In the genomic region with DNA sequence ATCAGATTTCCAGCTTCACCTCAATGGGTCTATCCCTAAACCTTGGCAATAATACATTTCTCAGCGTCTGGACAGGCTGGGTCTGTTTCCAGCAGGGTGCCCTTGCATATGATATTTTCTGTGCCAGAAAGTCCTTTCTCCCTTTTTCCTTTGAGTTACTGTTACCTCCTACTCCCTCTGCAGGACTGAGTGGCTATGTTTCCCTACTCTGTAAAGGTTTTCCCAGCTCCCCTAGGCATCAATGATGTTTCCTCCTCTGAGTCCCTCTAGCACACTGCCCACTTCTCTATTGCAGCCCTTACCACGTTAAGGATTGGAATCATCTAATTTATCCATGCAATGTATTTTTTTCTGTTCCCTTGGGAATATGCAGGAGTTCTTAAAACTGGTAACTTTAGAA, we compare ENCODE assay signal across 17 cellular contexts.
DNase-seq lines count a peak whose midpoint lies in the region; ATAC-seq and TF ChIP-seq lines count a peak whose summit lies in the region.
"Had no signal": no experiment of that assay in that cellular context is flagged by ENCODE, and none has a peak within 500 bp of the region (broad histone marks: within the 10 kb centered on the region; RNA-seq: fewer than 3 reads in every experiment).

No MANE protein-coding gene starts in this region.

- ATAC-seq in naive B cell (ENCODE audit: low read depth in 2 of 2) (no peak), HG03521 (IDR thresholded peaks at IDR 0.05; ENCODE audit: unreplicated experiment) (no peak)
- ATAC-seq: HepG2 had no signal

- no peak overlapping the region for H3K4me3 ChIP-seq in breast epithelium
- H3K4me3 ChIP-seq: stomach had no signal

- H3K9me3 ChIP-seq in breast epithelium, result no peaks in the 10 kb centered on the region
- H3K9me3 ChIP-seq: stomach had no signal

- no peak overlapping the region for H3K4me3 Mint-ChIP-seq in IgD-negative memory B cell
- H3K4me3 Mint-ChIP-seq in naive B cell, result peak overlapping the region in 1 of 8 donors; percentile 36
- H3K4me3 Mint-ChIP-seq: neural crest cell had no signal

- intact Hi-C loops in breast epithelium (cut with DNase I; ENCODE audit: low total_unique reads), result loop anchor here (10.0 kb wide), 1 partner anchor 357 kb away; no protein-coding TSS in a partner anchor

- H3K27me3 Mint-ChIP-seq in IgD-negative memory B cell (no peaks in the 10 kb centered on the region), naive B cell (no peaks in the 10 kb centered on the region)

- DNase-seq in DMS79 treated with DMSO at 0.1 percent for 48 hours (lab: John Stamatoyannopoulos, UW), result peak; percentile 59
- no peak for DNase-seq in DMS79 (lab: John Stamatoyannopoulos, UW)
- DNase-seq in cerebellar cortex (ENCODE audit: low spot score), result peak; percentile 38
- DNase-seq in naive B cell, result no peak
- DNase-seq in AG08396 (ENCODE audit: low spot score), result no peak
- no peak for DNase-seq in breast epithelium (ENCODE audit: low spot score in 2 of 2)
- DNase-seq: activated effector memory CD4-positive, alpha-beta T cell treated with anti-CD3 and anti-CD28 coated beads, Interleukin-2, amount 50 U/mL, for 16 hours; amniotic stem cell; glutamatergic neuron; stimulated activated CD4-positive, alpha-beta T cell treated with anti-CD3 and anti-CD28 coated beads, Interleukin-15, amount 100 ng/mL, for 24 hours; stomach; T-helper 9 cell had no signal

- H3K36me3 Mint-ChIP-seq in IgD-negative memory B cell (peaks cover 7% of the 10 kb centered on the region), naive B cell (no peaks in the 10 kb centered on the region)

- H3K9me3 Mint-ChIP-seq in IgD-negative memory B cell (no peaks in the 10 kb centered on the region), naive B cell (no peaks in the 10 kb centered on the region)
- H3K9me3 Mint-ChIP-seq: neural crest cell had no signal

- H3K27ac ChIP-seq in breast epithelium, result no peak overlapping the region
- H3K27ac ChIP-seq: epithelial cell of prostate, stomach had no signal

- TF ChIP-seq POLR2A in breast epithelium (IDR thresholded peaks at IDR 0.05), result no peak

- no peaks in the 10 kb centered on the region for H3K4me1 ChIP-seq in breast epithelium

- no peaks in the 10 kb centered on the region for H3K36me3 ChIP-seq in breast epithelium
- H3K36me3 ChIP-seq: stomach had no signal

- H3K27me3 ChIP-seq in breast epithelium, result no peaks in the 10 kb centered on the region
- H3K27me3 ChIP-seq: stomach had no signal

- H3K4me1 Mint-ChIP-seq in IgD-negative memory B cell, result peaks cover 17 to 41% (median 23%) of the 10 kb centered on the region in 3 donors
- peaks cover 39 to 68% (median 58%) of the 10 kb centered on the region in 3 donors for H3K4me1 Mint-ChIP-seq in naive B cell

- TF ChIP-seq CTCF in breast epithelium (IDR thresholded peaks at IDR 0.05), result no peak

- peak overlapping the region in 2 of 3 donors; percentile 1 to 42 for H3K27ac Mint-ChIP-seq in IgD-negative memory B cell
- peak overlapping the region; percentile 9 to 77 (median 63) for H3K27ac Mint-ChIP-seq in naive B cell

Comparison
In these comparisons a context has a peak if more than half of its experiments do, and no peak if none do; other contexts are left out.
1. DNase-seq: peak in DMS79 treated with DMSO at 0.1 percent for 48 hours (single experiment) and cerebellar cortex (single experiment); none in DMS79 (single experiment), naive B cell (single experiment), AG08396 (single experiment) and breast epithelium (0 of 2).